ENCODE assay signal across 1 cellular context in the genomic region with DNA sequence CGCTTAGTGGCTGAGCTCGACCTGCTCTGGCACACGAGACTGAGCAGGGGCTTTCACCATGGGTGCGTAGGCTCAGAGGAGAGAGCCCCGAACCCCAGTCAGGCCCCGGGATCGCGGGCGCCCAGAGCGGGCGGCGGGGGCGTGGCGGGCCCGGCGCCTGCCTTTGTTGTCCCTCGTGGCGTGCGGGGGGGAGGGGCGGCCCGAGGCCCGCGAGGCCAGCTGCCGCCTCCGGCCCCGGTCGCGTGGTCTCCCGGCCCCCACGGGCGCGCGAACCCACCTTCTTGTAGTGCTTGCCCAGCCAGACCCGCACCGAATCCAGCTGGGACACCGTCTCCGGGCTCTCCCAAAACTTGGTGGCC.
TF ChIP-seq lines count a peak whose summit lies in the region.

No MANE protein-coding gene starts in this region.

TF ChIP-seq in GM12878, 131 proteins besides CTCF, POLR2A, EP300 and RAD21 (continued from another document):
- TF ChIP-seq PRDM15 (CRISPR knock-in tag; IDR thresholded peaks at IDR 0.05) (no peak), BCL3 (IDR thresholded peaks at IDR 0.05; ENCODE audit: borderline replicate concordance, insufficient read depth, low read depth, low read length, poor library complexity, severe bottlenecking) (no peak), NFYA (IDR thresholded peaks at IDR 0.05; ENCODE audit: borderline replicate concordance, low read depth, low read length) (no peak), GATAD2B (conservative IDR thresholded peaks at IDR 0.05; ENCODE audit: low read depth) (peak; percentile 94; the same call in 1 of the 2 replicates), FOS (IDR thresholded peaks at IDR 0.05; ENCODE audit: borderline replicate concordance, extremely low read depth, insufficient read length) (no peak), CREB1 (IDR thresholded peaks at IDR 0.05; ENCODE audit: low read depth) (0 out of 2 replicates have a peak, but pooled peaks have one; percentile 21), SIN3A (IDR thresholded peaks at IDR 0.05; ENCODE audit: low read depth, low read length) (peak; percentile 82), ZBTB40 (IDR thresholded peaks at IDR 0.05; ENCODE audit: borderline replicate concordance) (no peak), STAT3 (IDR thresholded peaks at IDR 0.05; ENCODE audit: low read depth, low read length) (no peak), ZNF217 (IDR thresholded peaks at IDR 0.05) (peak; percentile 79; the same call in 1 of the 2 replicates), FOXM1 (IDR thresholded peaks at IDR 0.05; ENCODE audit: low read depth, low read length) (0 out of 2 replicates have a peak, but pooled peaks have one; percentile 36), CBX5 (IDR thresholded peaks at IDR 0.05; ENCODE audit: low read depth) (0 out of 2 replicates have a peak, but pooled peaks have one; percentile 66), YY1 (IDR thresholded peaks at IDR 0.05; ENCODE audit: low read depth, low read length) (no peak), RUNX3 (IDR thresholded peaks at IDR 0.05; ENCODE audit: low read length) (0 out of 2 replicates have a peak, but pooled peaks have one; percentile 5), ELK1 (IDR thresholded peaks at IDR 0.05; ENCODE audit: low read depth, low read length) (no peak), POU2F2 (IDR thresholded peaks at IDR 0.05; ENCODE audit: borderline replicate concordance, low read depth, low read length) (no peak), JUND (IDR thresholded peaks at IDR 0.05; ENCODE audit: low read depth, low read length) (no peak), TCF12 (IDR thresholded peaks at IDR 0.05; ENCODE audit: low read depth, low read length) (0 out of 2 replicates have a peak, but pooled peaks have one; percentile 31), ZNF24 (IDR thresholded peaks at IDR 0.05) (no peak), ATF2 (IDR thresholded peaks at IDR 0.05; ENCODE audit: low read length) (no peak), BACH1 (IDR thresholded peaks at IDR 0.05; ENCODE audit: borderline replicate concordance) (peak; percentile 89; the same call in 1 of the 2 replicates), NR2F1 (conservative IDR thresholded peaks at IDR 0.05) (peak; percentile 67; the same call in 1 of the 2 replicates), BRCA1 (IDR thresholded peaks at IDR 0.05; ENCODE audit: low read depth, low read length) (no peak), KAT2A (conservative IDR thresholded peaks at IDR 0.05; ENCODE audit: control insufficient read depth, low read depth, low read length) (no peak)
- TF ChIP-seq, protein P1, sequence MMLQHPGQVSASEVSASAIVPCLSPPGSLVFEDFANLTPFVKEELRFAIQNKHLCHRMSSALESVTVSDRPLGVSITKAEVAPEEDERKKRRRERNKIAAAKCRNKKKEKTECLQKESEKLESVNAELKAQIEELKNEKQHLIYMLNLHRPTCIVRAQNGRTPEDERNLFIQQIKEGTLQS (IDR thresholded peaks at IDR 0.05; ENCODE audit: borderline replicate concordance, extremely low read depth, low read depth, low read length): no peak
- TF ChIP-seq, protein P2, sequence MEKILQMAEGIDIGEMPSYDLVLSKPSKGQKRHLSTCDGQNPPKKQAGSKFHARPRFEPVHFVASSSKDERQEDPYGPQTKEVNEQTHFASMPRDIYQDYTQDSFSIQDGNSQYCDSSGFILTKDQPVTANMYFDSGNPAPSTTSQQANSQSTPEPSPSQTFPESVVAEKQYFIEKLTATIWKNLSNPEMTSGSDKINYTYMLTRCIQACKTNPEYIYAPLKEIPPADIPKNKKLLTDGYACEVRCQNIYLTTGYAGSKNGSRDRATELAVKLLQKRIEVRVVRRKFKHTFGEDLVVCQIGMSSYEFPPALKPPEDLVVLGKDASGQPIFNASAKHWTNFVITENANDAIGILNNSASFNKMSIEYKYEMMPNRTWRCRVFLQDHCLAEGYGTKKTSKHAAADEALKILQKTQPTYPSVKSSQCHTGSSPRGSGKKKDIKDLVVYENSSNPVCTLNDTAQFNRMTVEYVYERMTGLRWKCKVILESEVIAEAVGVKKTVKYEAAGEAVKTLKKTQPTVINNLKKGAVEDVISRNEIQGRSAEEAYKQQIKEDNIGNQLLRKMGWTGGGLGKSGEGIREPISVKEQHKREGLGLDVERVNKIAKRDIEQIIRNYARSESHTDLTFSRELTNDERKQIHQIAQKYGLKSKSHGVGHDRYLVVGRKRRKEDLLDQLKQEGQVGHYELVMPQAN (conservative IDR thresholded peaks at IDR 0.05): peak; percentile 98
- TF ChIP-seq, protein P3, sequence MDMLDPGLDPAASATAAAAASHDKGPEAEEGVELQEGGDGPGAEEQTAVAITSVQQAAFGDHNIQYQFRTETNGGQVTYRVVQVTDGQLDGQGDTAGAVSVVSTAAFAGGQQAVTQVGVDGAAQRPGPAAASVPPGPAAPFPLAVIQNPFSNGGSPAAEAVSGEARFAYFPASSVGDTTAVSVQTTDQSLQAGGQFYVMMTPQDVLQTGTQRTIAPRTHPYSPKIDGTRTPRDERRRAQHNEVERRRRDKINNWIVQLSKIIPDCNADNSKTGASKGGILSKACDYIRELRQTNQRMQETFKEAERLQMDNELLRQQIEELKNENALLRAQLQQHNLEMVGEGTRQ (IDR thresholded peaks at IDR 0.05; ENCODE audit: borderline replicate concordance, low read depth, low read length): no peak; the same call in 1 of the 2 replicates
- TF ChIP-seq, protein P4, sequence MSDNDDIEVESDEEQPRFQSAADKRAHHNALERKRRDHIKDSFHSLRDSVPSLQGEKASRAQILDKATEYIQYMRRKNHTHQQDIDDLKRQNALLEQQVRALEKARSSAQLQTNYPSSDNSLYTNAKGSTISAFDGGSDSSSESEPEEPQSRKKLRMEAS (IDR thresholded peaks at IDR 0.05; ENCODE audit: low read depth, low read length): peak; percentile 64
